In genomic region chr2:150507071-150507470, GRCh38 we compare ENCODE assay signal across 35 cellular contexts. TPM values are rescaled to one million over a fixed set of nuclear protein-coding genes. Genes with fewer than 3 reads are reported as not detected.
"Had no signal": no experiment of that assay in that cellular context is flagged by ENCODE, and none has a peak within 500 bp of the region (broad histone marks: within the 10 kb centered on the region; RNA-seq: fewer than 3 reads in every experiment).

No MANE protein-coding gene starts in this region.

- H3K27ac Mint-ChIP-seq: activated B cell treated with CpG ODN at 0.5 μM for 24 hours; activated CD4-positive, alpha-beta memory T cell treated with anti-CD3 and anti-CD28 coated beads for 36 hours; activated CD4-positive, alpha-beta T cell treated with anti-CD3 and anti-CD28 coated beads, Interleukin-2, amount 10 ng/mL, durations not matched to agents 24 days and 14 days; activated CD8-positive, alpha-beta T cell treated with anti-CD3 and anti-CD28 coated beads for 36 hours; activated naive CD4-positive, alpha-beta T cell treated with anti-CD3 and anti-CD28 coated beads for 36 hours; activated naive CD4-positive, alpha-beta T cell treated with anti-CD3 and anti-CD28 coated beads, Interleukin-2, amount 50 U/mL, for 72 hours; activated naive CD8-positive, alpha-beta T cell treated with anti-CD3 and anti-CD28 coated beads for 36 hours; activated T-cell treated with anti-CD3 and anti-CD28 coated beads, Interleukin-2, amount 50 U/mL, for 72 hours; activated T-helper 1 cell treated with anti-CD3 and anti-CD28 coated beads, Interleukin-12 subunit alpha, Interleukin-12 subunit beta, Interleukin-2, Interleukin-4 antibody, amounts not matched to agents 30 ng/mL and 10 ng/mL and 1 ng/mL, durations not matched to agents 14 hours and 24 hours and 36 hours; activated T-helper 17 cell treated with anti-CD3 and anti-CD28 coated beads, Interleukin-2, amount 50 U/mL, for 72 hours; T-helper 2 cell treated with Interferon-gamma antibody and Interleukin-4, amounts not matched to agents 5 μg/mL and 100 μg/mL, for 36 hours had no signal

- H3K27me3 ChIP-seq: adrenal gland, body of pancreas, brain microvascular endothelial cell, breast epithelium had no signal

- ATAC-seq: activated CD8-positive, alpha-beta T cell treated with anti-CD3 and anti-CD28 coated beads for 36 hours; activated naive CD4-positive, alpha-beta T cell treated with anti-CD3 and anti-CD28 coated beads, Interleukin-2, amount 50 U/mL, for 72 hours; activated T-cell treated with anti-CD3 and anti-CD28 coated beads, Interleukin-2, amount 50 U/mL, for 4 hours; activated T-cell treated with anti-CD3 and anti-CD28 coated beads, Interleukin-2, amount 50 U/mL, for 72 hours; activated T-helper 17 cell treated with anti-CD3 and anti-CD28 coated beads, Interleukin-2, amount 50 U/mL, for 72 hours; body of pancreas had no signal

- H3K4me1 Mint-ChIP-seq: activated B cell treated with CpG ODN at 0.5 μM for 24 hours; activated CD4-positive, alpha-beta T cell treated with anti-CD3 and anti-CD28 coated beads, Interleukin-2, amount 10 ng/mL, durations not matched to agents 24 days and 14 days; activated naive CD8-positive, alpha-beta T cell treated with anti-CD3 and anti-CD28 coated beads for 36 hours; activated T-helper 17 cell treated with anti-CD3 and anti-CD28 coated beads, Interleukin-2, amount 50 U/mL, for 72 hours had no signal

- H3K4me1 ChIP-seq: adrenal gland, body of pancreas, breast epithelium had no signal

- H3K36me3 Mint-ChIP-seq: activated CD4-positive, alpha-beta memory T cell treated with anti-CD3 and anti-CD28 coated beads for 36 hours; activated naive CD4-positive, alpha-beta T cell treated with anti-CD3 and anti-CD28 coated beads, Interleukin-2, amount 50 U/mL, for 72 hours; activated naive CD8-positive, alpha-beta T cell treated with anti-CD3 and anti-CD28 coated beads for 36 hours had no signal

- DNase-seq: activated B cell treated with CpG ODN at 0.5 μM for 24 hours; activated CD4-positive, alpha-beta memory T cell treated with anti-CD3 and anti-CD28 coated beads for 36 hours; activated CD4-positive, alpha-beta T cell treated with anti-CD3 and anti-CD28 coated beads for 4 hours; activated CD4-positive, alpha-beta T cell treated with anti-CD3 and anti-CD28 coated beads, Interleukin-2, amount 10 ng/mL, durations not matched to agents 24 days and 14 days; activated CD4-positive, alpha-beta T cell treated with anti-CD3 and anti-CD28 coated beads, Interleukin-2, amount 50 U/mL, for 1 hour; activated CD4-positive, alpha-beta T cell treated with anti-CD3 and anti-CD28 coated beads, Interleukin-2, amount 50 U/mL, for 4 hours; activated CD4-positive, CD25-positive, alpha-beta regulatory T cell treated with anti-CD3 and anti-CD28 coated beads, Interleukin-2, amount 50 U/mL, for 72 hours; activated CD8-positive, alpha-beta memory T cell treated with anti-CD3 and anti-CD28 coated beads, Interleukin-2, amount 50 U/mL, for 4 hours; activated CD8-positive, alpha-beta T cell treated with anti-CD3 and anti-CD28 coated beads for 36 hours; activated effector memory CD4-positive, alpha-beta T cell treated with anti-CD3 and anti-CD28 coated beads, Interleukin-2, amount 50 U/mL, for 16 hours; activated gamma-delta T cell treated with Interleukin-2 at 50 U/mL for 16 hours; activated naive CD4-positive, alpha-beta T cell; activated naive CD4-positive, alpha-beta T cell treated with anti-CD3 and anti-CD28 coated beads for 36 hours; activated naive CD4-positive, alpha-beta T cell treated with anti-CD3 and anti-CD28 coated beads, Interleukin-2, amount 50 U/mL, for 16 hours; activated naive CD8-positive, alpha-beta T cell treated with anti-CD3 and anti-CD28 coated beads for 36 hours; activated T-cell treated with anti-CD3 and anti-CD28 coated beads for 4 hours; activated T-cell treated with anti-CD3 and anti-CD28 coated beads, Interleukin-2, amount 50 U/mL, for 1 hour; activated T-cell treated with anti-CD3 and anti-CD28 coated beads, Interleukin-2, amount 50 U/mL, for 4 hours; activated T-cell treated with anti-CD3 and anti-CD28 coated beads, Interleukin-2, amount 50 U/mL, for 72 hours; adrenal gland; amniotic stem cell; aorta; body of pancreas; brain microvascular endothelial cell; central memory CD4-positive, alpha-beta T cell; T-helper 2 cell; T-helper 9 cell had no signal

- H3K27ac ChIP-seq: adrenal gland, body of pancreas, brain microvascular endothelial cell, breast epithelium, VCaP had no signal

- H3K4me3 ChIP-seq: adrenal gland, body of pancreas, breast epithelium had no signal

- H3K36me3 ChIP-seq: adrenal gland, brain microvascular endothelial cell, breast epithelium had no signal

- H3K9me3 ChIP-seq: adrenal gland, body of pancreas, breast epithelium had no signal

- H3K4me3 Mint-ChIP-seq: activated B cell treated with CpG ODN at 0.5 μM for 24 hours; activated CD4-positive, alpha-beta memory T cell treated with anti-CD3 and anti-CD28 coated beads for 36 hours; activated CD4-positive, alpha-beta T cell treated with anti-CD3 and anti-CD28 coated beads, Interleukin-2, amount 10 ng/mL, durations not matched to agents 24 days and 14 days; activated CD8-positive, alpha-beta T cell treated with anti-CD3 and anti-CD28 coated beads for 36 hours; activated naive CD4-positive, alpha-beta T cell treated with anti-CD3 and anti-CD28 coated beads for 36 hours; activated naive CD8-positive, alpha-beta T cell treated with anti-CD3 and anti-CD28 coated beads for 36 hours; activated T-cell treated with anti-CD3 and anti-CD28 coated beads, Interleukin-2, amount 50 U/mL, for 4 hours; activated T-cell treated with anti-CD3 and anti-CD28 coated beads, Interleukin-2, amount 50 U/mL, for 72 hours; activated T-helper 1 cell treated with anti-CD3 and anti-CD28 coated beads, Interleukin-12 subunit alpha, Interleukin-12 subunit beta, Interleukin-2, Interleukin-4 antibody, amounts not matched to agents 30 ng/mL and 10 ng/mL and 1 ng/mL, durations not matched to agents 14 hours and 24 hours and 36 hours; activated T-helper 17 cell treated with anti-CD3 and anti-CD28 coated beads, Interleukin-2, amount 50 U/mL, for 72 hours; T-helper 2 cell treated with Interferon-gamma antibody and Interleukin-4, amounts not matched to agents 5 μg/mL and 100 μg/mL, for 36 hours had no signal

- H3K27me3 Mint-ChIP-seq: activated B cell treated with CpG ODN at 0.5 μM for 24 hours; activated CD4-positive, alpha-beta memory T cell treated with anti-CD3 and anti-CD28 coated beads for 36 hours; activated CD4-positive, alpha-beta T cell treated with anti-CD3 and anti-CD28 coated beads, Interleukin-2, amount 10 ng/mL, durations not matched to agents 24 days and 14 days; activated CD8-positive, alpha-beta T cell treated with anti-CD3 and anti-CD28 coated beads for 36 hours had no signal

RNA-seq across cellular contexts. Expression of gene RND3, which starts 19.6 kb away (rescaled TPM):
- total RNA-seq: activated B cell treated with CpG ODN at 0.5 μM for 24 hours; activated CD4-positive, alpha-beta memory T cell treated with anti-CD3 and anti-CD28 coated beads for 36 hours; activated CD4-positive, alpha-beta T cell treated with anti-CD3 and anti-CD28 coated beads, Interleukin-2, amount 10 ng/mL, durations not matched to agents 24 days and 14 days; activated CD8-positive, alpha-beta memory T cell treated with anti-CD3 and anti-CD28 coated beads for 36 hours; activated CD8-positive, alpha-beta T cell treated with anti-CD3 and anti-CD28 coated beads for 36 hours; activated naive CD4-positive, alpha-beta T cell treated with anti-CD3 and anti-CD28 coated beads for 36 hours; activated naive CD4-positive, alpha-beta T cell treated with anti-CD3 and anti-CD28 coated beads, Interleukin-2, amount 50 U/mL, for 72 hours; activated naive CD8-positive, alpha-beta T cell treated with anti-CD3 and anti-CD28 coated beads for 36 hours; activated T-cell treated with anti-CD3 and anti-CD28 coated beads, Interleukin-2, amount 50 U/mL, for 72 hours; activated T-helper 1 cell treated with anti-CD3 and anti-CD28 coated beads, Interleukin-12 subunit alpha, Interleukin-12 subunit beta, Interleukin-2, Interleukin-4 antibody, amounts not matched to agents 30 ng/mL and 10 ng/mL and 1 ng/mL, durations not matched to agents 14 hours and 24 hours and 36 hours; activated T-helper 17 cell treated with anti-CD3 and anti-CD28 coated beads, Interleukin-2, amount 50 U/mL, for 72 hours; T-helper 1 cell treated with Interleukin-12 subunit alpha and Interleukin-12 subunit beta and Interleukin-4 antibody, amounts not matched to agents 30 ng/mL and 1 ng/mL, for 36 hours had no signal
